Comparison of ENCODE assay signal across 9 cellular contexts in the genomic region with DNA sequence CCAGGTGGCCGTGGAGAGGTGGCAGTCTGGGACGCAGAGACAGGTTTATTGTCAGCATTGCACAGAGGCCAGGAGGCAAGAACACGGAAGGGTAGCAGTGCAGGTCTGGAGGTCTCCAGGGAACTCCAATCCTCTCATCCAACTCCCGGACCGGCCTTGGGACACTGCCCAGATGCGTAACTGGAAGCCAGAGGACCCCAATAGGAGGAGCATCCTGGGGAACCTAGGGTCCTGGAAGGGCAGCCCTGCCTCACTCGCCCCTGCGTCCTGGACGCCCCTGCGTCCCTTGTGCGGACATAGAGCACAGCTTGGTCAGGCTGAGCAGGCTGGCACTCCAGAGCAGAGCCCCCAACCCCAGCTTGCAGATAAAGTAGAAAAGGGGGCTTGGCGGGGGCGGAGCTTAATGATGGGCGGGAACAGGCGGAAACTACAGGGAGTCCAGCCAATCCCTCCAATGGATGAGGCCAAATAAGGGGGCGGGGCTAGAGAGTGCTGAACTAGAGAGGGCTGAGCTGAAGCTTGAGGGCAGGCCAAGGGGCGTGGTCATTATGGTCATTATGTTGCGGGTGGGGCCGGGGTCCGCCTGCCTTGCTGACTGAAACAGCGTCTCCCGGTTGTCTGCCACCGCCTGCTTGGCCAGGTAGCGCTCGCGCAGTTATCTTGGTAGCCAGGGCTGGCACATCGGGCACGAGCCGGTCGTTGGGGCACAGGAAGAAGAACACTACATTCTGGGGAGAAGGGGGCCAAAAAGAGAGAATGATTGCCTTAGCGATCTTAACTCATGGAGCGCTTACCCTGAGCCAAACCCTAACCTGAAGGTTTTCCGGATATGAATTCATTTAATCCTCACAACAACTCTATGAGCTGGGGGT. TPM values are rescaled to one million over a fixed set of nuclear protein-coding genes. Genes with fewer than 3 reads are reported as not detected.
DNase-seq lines count a peak whose midpoint lies in the region; ATAC-seq and TF ChIP-seq lines count a peak whose summit lies in the region.
"Had no signal": no experiment of that assay in that cellular context is flagged by ENCODE, and none has a peak within 500 bp of the region (broad histone marks: within the 10 kb centered on the region; RNA-seq: fewer than 3 reads in every experiment).

No MANE protein-coding gene starts in this region.

- no peak for TF ChIP-seq CTCF in Calu3 (IDR thresholded peaks at IDR 0.05; ENCODE audit: unreplicated experiment)
- TF ChIP-seq CTCF in adrenal gland (IDR thresholded peaks at IDR 0.05), result no peak
- TF ChIP-seq CTCF in omental fat pad (IDR thresholded peaks at IDR 0.05), result no peak
- no peak for TF ChIP-seq CTCF in uterus (IDR thresholded peaks at IDR 0.05)

- WGBS in HUES64, result 20% methylated on average over 33 of the region's 33 CpGs
- WGBS in adrenal gland, 4 donors, result 8 to 15% (median 13%) methylated on average over 23 to 33 of the region's 33 CpGs

- no peaks in the 10 kb centered on the region for H3K9me3 Mint-ChIP-seq in Calu3 (ENCODE audit: low read depth, unreplicated experiment)

- no peak overlapping the region for H3K27ac Mint-ChIP-seq in Calu3 (ENCODE audit: unreplicated experiment)

- H3K9ac ChIP-seq in HUES64 (ENCODE audit: low read depth, low read length), result no peak overlapping the region

- peaks cover 15% of the 10 kb centered on the region for H3K4me1 Mint-ChIP-seq in Calu3 (ENCODE audit: low read depth, unreplicated experiment)

- DNase-seq in Calu3, result peak; percentile 55
- DNase-seq in SK-MEL-5 (ENCODE audit: low read depth, low spot score), result peak; percentile 31
- DNase-seq in adrenal gland, result peak; percentile 88 to 97 (median 95)
- peak; percentile 87 for DNase-seq in Right ventricle myocardium superior
- peak; percentile 80 for DNase-seq in omental fat pad (ENCODE audit: low spot score)
- DNase-seq in uterus, result peak; percentile 83 to 90

- H3K4me3 Mint-ChIP-seq in Calu3 (ENCODE audit: low read depth, unreplicated experiment), result peak overlapping the region; percentile 69

- H3K27ac ChIP-seq in HUES64 (ENCODE audit: low read depth, low read length) (no peak overlapping the region), adrenal gland (peak overlapping the region in 3 of 5 donors; percentile 43 to 84 (median 62)), uterus (peak overlapping the region in 1 of 2 donors; percentile 79)

- peaks cover 14% of the 10 kb centered on the region for H3K27me3 ChIP-seq in HUES64 (ENCODE audit: insufficient read depth, low read length)
- no peaks in the 10 kb centered on the region for H3K27me3 ChIP-seq in adrenal gland
- no peaks in the 10 kb centered on the region for H3K27me3 ChIP-seq in uterus

- H3K9me3 ChIP-seq in HUES64 (ENCODE audit: insufficient read depth, low read depth, low read length), result no peaks in the 10 kb centered on the region
- no peaks in the 10 kb centered on the region for H3K9me3 ChIP-seq in adrenal gland (replicated peaks in 1 of 3)
- H3K9me3 ChIP-seq in uterus, result no peaks in the 10 kb centered on the region

- in situ Hi-C loops in SK-MEL-5 (cut with HindIII; ENCODE audit: low pct_unique_long_range_greater_than_20kb, low sequenced_read_pairs), result no loop called here

- H3K4me3 ChIP-seq in HUES64 (ENCODE audit: low read length) (peak overlapping the region; percentile 61), adrenal gland (peak overlapping the region in 2 of 4 donors; percentile 37 to 50), uterus (peak overlapping the region; percentile 41 to 57)

- H3K36me3 Mint-ChIP-seq in Calu3 (ENCODE audit: insufficient read depth, unreplicated experiment), result peaks cover 28% of the 10 kb centered on the region

- intact Hi-C loops in Calu3 (cut with micrococcal nuclease; ENCODE audit: unreplicated experiment) (no loop called here), adrenal gland (cut with DNase I) (no loop called here), Right ventricle myocardium superior (cut with DNase I) (no loop called here), uterus (cut with DNase I; ENCODE audit: low total_unique reads) (no loop called here)

- no peaks in the 10 kb centered on the region for H3K36me3 ChIP-seq in HUES64 (ENCODE audit: insufficient read depth, low read length)
- no peaks in the 10 kb centered on the region for H3K36me3 ChIP-seq in adrenal gland (replicated peaks in 1 of 2)
- no peaks in the 10 kb centered on the region for H3K36me3 ChIP-seq in uterus

- CTCF ChIA-PET in Calu3 (lab: Charles Lee), result interaction anchor here (0.9 kb wide), 1 partner anchor 30 kb away, joined by 3 read pairs; no protein-coding TSS in a partner anchor

- H3K4me1 ChIP-seq in HUES64 (ENCODE audit: insufficient read depth, low read length), result peaks cover 31% of the 10 kb centered on the region
- peaks cover 6 to 14% of the 10 kb centered on the region in 2 donors for H3K4me1 ChIP-seq in adrenal gland (replicated peaks in 1 of 2)
- peaks cover 0 to 5% of the 10 kb centered on the region in 2 donors for H3K4me1 ChIP-seq in uterus

- no TSS peak for BruUV-seq in Calu3 (replicated peaks; lab: Mats Ljungman, UMichigan)

- peaks cover 6% of the 10 kb centered on the region for H3K27me3 Mint-ChIP-seq in Calu3 (ENCODE audit: unreplicated experiment)

- TF ChIP-seq POLR2A in adrenal gland (IDR thresholded peaks at IDR 0.05) (peak in 1 of 2 donors; percentile 41), uterus (IDR thresholded peaks at IDR 0.05) (peak; percentile 29 to 38)

- ATAC-seq in Right ventricle myocardium superior (ENCODE audit: poor library complexity) (peak; percentile 61), omental fat pad (ENCODE audit: low FRiP score) (peak; percentile 51), GM21619 (IDR thresholded peaks at IDR 0.05; ENCODE audit: unreplicated experiment) (no peak)

RNA-seq across cellular contexts. Expression of a gene that starts 3.7 kb away (rescaled TPM):
- 16.6 and 17.2 TPM in 2 replicates for total RNA-seq in Calu3 (2022)
- polyA plus RNA-seq in HUES64 (2013, experiment 1 of 2), result 12.8 TPM
- polyA plus RNA-seq in HUES64 (2013, experiment 2 of 2), result 15.7 TPM
- total RNA-seq in SK-MEL-5 (2014; rRNA removed; shearing (Covaris generic)), result 1.6 and 2.6 TPM in 2 replicates
- 7.2 and 9.9 TPM in 2 replicates for polyA plus RNA-seq in SK-MEL-5 (2015; cell fraction: cytosol; rRNA removed)
- polyA plus RNA-seq in SK-MEL-5 (2015; cell fraction: nucleus; rRNA removed), result 11.4 and 22.0 TPM in 2 replicates
- total RNA-seq in adrenal gland, result 10 to 100 TPM; 11.4 to 46.2 (median 23.8) TPM
- 10 to 100 TPM; 19.1 to 28.2 (median 19.1) TPM for polyA plus RNA-seq in adrenal gland
- total RNA-seq in Right ventricle myocardium superior, result 1.8 TPM
- 10 to 100 TPM in 1 of 4 donors, 1 to 10 TPM in 3; 2.6 to 10.6 (median 3.9) TPM for total RNA-seq in omental fat pad
- total RNA-seq in uterus, result 10 to 100 TPM in 2 of 4 donors, 1 to 10 TPM in 2; 3.6 to 26.8 (median 12.2) TPM
- total RNA-seq: HT1080 had no signal

RNA-seq across cellular contexts. Expression of a gene that starts 20.9 kb away (rescaled TPM):
- total RNA-seq in Calu3 (2022), result 4.2 and 7.4 TPM in 2 replicates
- polyA plus RNA-seq in HUES64 (2013, experiment 1 of 2), result 5.7 TPM
- 4.8 TPM for polyA plus RNA-seq in HUES64 (2013, experiment 2 of 2)
- total RNA-seq in SK-MEL-5 (2014; rRNA removed; shearing (Covaris generic)), result 4.9 and 7.1 TPM in 2 replicates
- 5.9 and 11.8 TPM in 2 replicates for polyA plus RNA-seq in SK-MEL-5 (2015; cell fraction: cytosol; rRNA removed)
- polyA plus RNA-seq in SK-MEL-5 (2015; cell fraction: nucleus; rRNA removed), result 6.1 and 12.5 TPM in 2 replicates
- total RNA-seq in adrenal gland, result 10 to 100 TPM; 10.5 to 21.3 (median 13.9) TPM
- polyA plus RNA-seq in adrenal gland, result 1 to 10 TPM; 2.8 to 6.3 (median 3.0) TPM
- 10.1 TPM for total RNA-seq in Right ventricle myocardium superior
- total RNA-seq in omental fat pad, result 10 to 100 TPM in 1 of 4 donors, 1 to 10 TPM in 3; 2.0 to 13.3 (median 4.7) TPM
- total RNA-seq in uterus, result 1 to 10 TPM; 5.1 to 7.4 (median 5.5) TPM

Comparison
In these comparisons a context has a peak if more than half of its experiments do, and no peak if none do; other contexts are left out.
1. DNase-seq: peak in every context shown above with its lines; median percentile 95 in adrenal gland; 87 in Right ventricle myocardium superior; 86 in uterus; 80 in omental fat pad; 55 in Calu3; 31 in SK-MEL-5.